Comparison of ENCODE assay signal across 7 cellular contexts in genomic region chr7:16094651-16095050, GRCh38.
"Had no signal": no experiment of that assay in that cellular context is flagged by ENCODE, and none has a peak within 500 bp of the region (broad histone marks: within the 10 kb centered on the region; RNA-seq: fewer than 3 reads in every experiment).

No MANE protein-coding gene starts in this region.

- H3K27ac Mint-ChIP-seq: H9, IgD-negative memory B cell had no signal

- H2AFZ ChIP-seq: GM23248 had no signal

- H3K4me1 Mint-ChIP-seq: IgD-negative memory B cell had no signal

- H3K4me3 ChIP-seq: GM23248 had no signal

- DNase-seq: GM23248, GOT3, H9, HCEC 1CT, KG1 had no signal

- H3K9ac ChIP-seq: GM23248 had no signal

- H3K4me3 Mint-ChIP-seq: H9, IgD-negative memory B cell had no signal

- H3K36me3 Mint-ChIP-seq: IgD-negative memory B cell had no signal

- H3K9me3 Mint-ChIP-seq: H9, IgD-negative memory B cell had no signal

- H3K27ac ChIP-seq: GM23248, HL-60 had no signal

- H3K27me3 Mint-ChIP-seq: IgD-negative memory B cell had no signal
